18 cellular contexts compared by ENCODE assay signal in genomic region chr7:83457022-83457892, GRCh38.
A peak's percentile ranks its signal among the peaks of the same experiment; 100 is the strongest.
DNase-seq lines count a peak whose midpoint lies in the region; ATAC-seq, FAIRE-seq and TF ChIP-seq lines count a peak whose summit lies in the region.
"Had no signal": no experiment of that assay in that cellular context is flagged by ENCODE, and none has a peak within 500 bp of the region (broad histone marks: within the 10 kb centered on the region; RNA-seq: fewer than 3 reads in every experiment).

No MANE protein-coding gene starts in this region.

- H2AFZ ChIP-seq in OCI-LY3 (ENCODE audit: low read depth, low read length) (peak overlapping the region; percentile 80), keratinocyte (ENCODE audit: control insufficient read depth, low read length) (no peak overlapping the region)

- H3K4me1 Mint-ChIP-seq in activated T-cell treated with anti-CD3 and anti-CD28 coated beads, Interleukin-2, amount 50 U/mL, for 72 hours (ENCODE audit: low read depth): no peaks in the 10 kb centered on the region
- H3K4me1 Mint-ChIP-seq: activated B cell treated with CpG ODN at 0.5 μM for 24 hours had no signal

- no peaks in the 10 kb centered on the region for H4K20me1 ChIP-seq in OCI-LY3 (ENCODE audit: insufficient read depth, low read length)
- no peaks in the 10 kb centered on the region for H4K20me1 ChIP-seq in keratinocyte (ENCODE audit: control insufficient read depth, extremely low read depth, insufficient read depth, low read length)

- DNase-seq in keratinocyte (ENCODE audit: low read depth, low spot score) (no peak), C1 segment of cervical spinal cord (lab: John Stamatoyannopoulos, UW) (no peak), cortex of kidney (lab: John Stamatoyannopoulos, UW) (no peak)
- DNase-seq in activated T-cell treated with anti-CD3 and anti-CD28 coated beads, Interleukin-2, amount 50 U/mL, for 72 hours: no peak
- DNase-seq: activated B cell treated with CpG ODN at 0.5 μM for 24 hours; activated naive CD4-positive, alpha-beta T cell treated with anti-CD3 and anti-CD28 coated beads, Interleukin-2, amount 50 U/mL, for 16 hours; KG1; NCI-H1436; NCI-H510A treated with DMSO at 0.1 percent for 48 hours; stimulated activated CD8-positive, alpha-beta memory T cell treated with anti-CD3 and anti-CD28 coated beads, Interleukin-4, amount 100 ng/mL, for 48 hours; SW 1271; trophoblast cell had no signal

- dilution Hi-C loops in keratinocyte (cut with MboI; ENCODE audit: extremely low pct_ligation_motif_present, low sequenced_read_pairs): no loop called here

- peak; percentile 69 for ATAC-seq in GM18502 (IDR thresholded peaks at IDR 0.05; ENCODE audit: poor library complexity, unreplicated experiment)
- peak; percentile 86 for ATAC-seq in HG02610 (IDR thresholded peaks at IDR 0.05; ENCODE audit: unreplicated experiment)
- ATAC-seq in activated T-cell treated with anti-CD3 and anti-CD28 coated beads, Interleukin-2, amount 50 U/mL, for 72 hours (replicated peaks in 1 of 2): no peak
- no peak for ATAC-seq in GM21381 (IDR thresholded peaks at IDR 0.05; ENCODE audit: unreplicated experiment)
- ATAC-seq: HCT116 had no signal

- H3K9me3 ChIP-seq in OCI-LY3 (ENCODE audit: insufficient read depth, low read length): no peaks in the 10 kb centered on the region
- no peaks in the 10 kb centered on the region for H3K9me3 ChIP-seq in keratinocyte (ENCODE audit: control insufficient read depth, low read depth, low read length)

- H3K79me2 ChIP-seq in OCI-LY3 (ENCODE audit: low read length) (no peaks in the 10 kb centered on the region), keratinocyte (ENCODE audit: control insufficient read depth, insufficient read depth, low read length) (no peaks in the 10 kb centered on the region)

- TF ChIP-seq CTCF in OCI-LY3 (IDR thresholded peaks at IDR 0.05; ENCODE audit: low read depth, low read length) (no peak), keratinocyte (optimal IDR thresholded peaks at IDR 0.05 in 1 of 3, IDR thresholded peaks at IDR 0.05 in 1 of 3, conservative IDR thresholded peaks at IDR 0.05 in 1 of 3; ENCODE audit: extremely low read depth in 1 of 3, insufficient read depth in 2 of 3, low read length in 3 of 3) (no peak)

- peaks cover 7 to 11% of the 10 kb centered on the region in 2 donors for H3K9me3 Mint-ChIP-seq in activated T-cell treated with anti-CD3 and anti-CD28 coated beads, Interleukin-2, amount 50 U/mL, for 72 hours

- peak overlapping the region; percentile 33 for H3K4me2 ChIP-seq in OCI-LY3 (ENCODE audit: low read length)
- no peak overlapping the region for H3K4me2 ChIP-seq in keratinocyte (ENCODE audit: control insufficient read depth, extremely low read depth, insufficient read depth, low read depth, low read length)

- H3K9me1 ChIP-seq in keratinocyte (ENCODE audit: control insufficient read depth, extremely low read depth, insufficient read depth, low read length): no peaks in the 10 kb centered on the region

- H3K9ac ChIP-seq in OCI-LY3 (ENCODE audit: low read length) (no peak overlapping the region), keratinocyte (ENCODE audit: control insufficient read depth, extremely low read depth, insufficient read depth, low read length) (no peak overlapping the region)

- no peak overlapping the region for H3K27ac Mint-ChIP-seq in activated T-cell treated with anti-CD3 and anti-CD28 coated beads, Interleukin-2, amount 50 U/mL, for 72 hours
- H3K27ac Mint-ChIP-seq: activated B cell treated with CpG ODN at 0.5 μM for 24 hours had no signal

- no peaks in the 10 kb centered on the region for H3K36me3 Mint-ChIP-seq in activated T-cell treated with anti-CD3 and anti-CD28 coated beads, Interleukin-2, amount 50 U/mL, for 72 hours (ENCODE audit: insufficient read depth in 2 of 2)

- no peaks in the 10 kb centered on the region for H3K36me3 ChIP-seq in OCI-LY3 (replicated peaks; ENCODE audit: low read depth, low read length)
- H3K36me3 ChIP-seq in keratinocyte (ENCODE audit: control insufficient read depth in 2 of 2, extremely low read depth in 1 of 2, insufficient read depth in 2 of 2, low read length in 2 of 2): no peaks in the 10 kb centered on the region
- H3K36me3 ChIP-seq: cardiac muscle cell had no signal

- H3K4me3 Mint-ChIP-seq in activated T-cell treated with anti-CD3 and anti-CD28 coated beads, Interleukin-2, amount 50 U/mL, for 72 hours: no peak overlapping the region
- H3K4me3 Mint-ChIP-seq: activated B cell treated with CpG ODN at 0.5 μM for 24 hours had no signal

- H3K27me3 Mint-ChIP-seq in activated T-cell treated with anti-CD3 and anti-CD28 coated beads, Interleukin-2, amount 50 U/mL, for 72 hours (ENCODE audit: low read depth): no peaks in the 10 kb centered on the region
- H3K27me3 Mint-ChIP-seq: activated B cell treated with CpG ODN at 0.5 μM for 24 hours had no signal

- peak; percentile 5 for FAIRE-seq in keratinocyte (lab: Jason Lieb, UNC)

- H3K27me3 ChIP-seq in OCI-LY3 (ENCODE audit: low read depth, low read length) (no peaks in the 10 kb centered on the region), keratinocyte (ENCODE audit: control insufficient read depth, extremely low read depth, insufficient read depth, low read length) (no peaks in the 10 kb centered on the region)

- H3K4me3 ChIP-seq in OCI-LY3 (ENCODE audit: low read length) (no peak overlapping the region), keratinocyte (ENCODE audit: control insufficient read depth in 2 of 3, extremely low read depth in 1 of 3, insufficient read depth in 2 of 3, low read depth in 1 of 3, low read length in 3 of 3) (no peak overlapping the region)
- H3K4me3 ChIP-seq: cardiac muscle cell had no signal

- H3K27ac ChIP-seq in OCI-LY3 (ENCODE audit: low read length) (no peak overlapping the region), keratinocyte (ENCODE audit: control insufficient read depth, insufficient read depth, low read length) (no peak overlapping the region)
- H3K27ac ChIP-seq: cardiac muscle cell had no signal

- H3K4me1 ChIP-seq in OCI-LY3 (ENCODE audit: low read length): peaks cover 9% of the 10 kb centered on the region; the same call in 1 of the 2 replicates
- H3K4me1 ChIP-seq in keratinocyte (ENCODE audit: control insufficient read depth, extremely low read depth, insufficient read depth, low read length): no peaks in the 10 kb centered on the region

Comparison
In these comparisons a context has a peak if more than half of its experiments do, and no peak if none do; other contexts are left out.
1. ATAC-seq: peak in GM18502 (single experiment) and HG02610 (single experiment); none in activated T-cell treated with anti-CD3 and anti-CD28 coated beads, Interleukin-2, amount 50 U/mL, for 72 hours (0 of 2) and GM21381 (single experiment).